Comparison of ENCODE assay signal across 9 cellular contexts in the genomic region with DNA sequence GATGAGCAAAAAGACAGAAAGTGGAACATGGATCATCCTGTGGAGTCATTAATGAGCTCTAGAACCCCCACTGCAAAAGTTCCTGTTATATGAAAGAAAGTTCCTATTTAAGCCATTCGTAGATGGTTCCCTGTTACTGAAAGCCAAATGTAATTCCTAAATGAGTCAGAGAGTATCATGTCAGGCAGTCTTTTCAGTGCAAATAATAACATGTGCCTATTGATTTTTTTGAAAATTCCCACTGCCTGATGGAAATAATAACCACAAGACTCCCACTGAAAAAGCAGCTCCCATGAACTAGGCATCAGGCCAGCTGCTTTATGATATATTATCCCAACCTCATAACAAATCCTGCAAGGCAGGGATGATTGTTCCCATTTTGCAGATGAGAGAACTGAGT.
"Had no signal": no experiment of that assay in that cellular context is flagged by ENCODE, and none has a peak within 500 bp of the region (broad histone marks: within the 10 kb centered on the region; RNA-seq: fewer than 3 reads in every experiment).

No MANE protein-coding gene starts in this region.

- H3K27ac Mint-ChIP-seq: HFFc6, IgD-negative memory B cell had no signal

- H3K4me3 Mint-ChIP-seq: HFFc6, IgD-negative memory B cell had no signal

- H3K36me3 ChIP-seq: HAP-1 had no signal

- DNase-seq: GM23248, GOT3, H7, HFFc6, KBM-7 had no signal

- H3K27me3 Mint-ChIP-seq: IgD-negative memory B cell had no signal

- H3K4me1 ChIP-seq: HAP-1 had no signal

- H2AFZ ChIP-seq: GM23248 had no signal

- H3K9ac ChIP-seq: GM23248 had no signal

- H3K9me3 ChIP-seq: HAP-1 had no signal

- H3K9me3 Mint-ChIP-seq: HFFc6, IgD-negative memory B cell had no signal

- H3K4me3 ChIP-seq: GM23248, HAP-1 had no signal

- H3K27ac ChIP-seq: GM23248, HL-60 had no signal

- ATAC-seq: HCT116 had no signal
